In the genomic region with DNA sequence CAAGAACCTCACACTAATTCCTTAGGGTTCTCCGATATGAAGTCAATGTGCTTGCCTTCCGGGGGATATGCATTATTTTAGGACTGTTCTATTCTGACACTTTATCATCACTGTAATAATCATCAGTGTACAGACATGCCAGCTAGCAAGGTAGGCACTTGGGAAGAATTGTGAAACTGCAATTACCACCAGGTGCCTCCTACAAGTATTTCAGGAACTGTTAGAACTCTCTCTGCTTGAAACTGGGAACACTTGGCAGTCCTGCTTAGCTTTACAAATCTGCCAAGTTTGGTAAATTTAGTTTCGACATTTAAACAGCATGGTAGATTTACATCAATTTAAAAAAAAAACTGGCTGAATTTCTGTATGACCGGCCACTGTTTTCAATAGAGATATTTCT, we compare ENCODE assay signal across 29 cellular contexts.
"Had no signal": no experiment of that assay in that cellular context is flagged by ENCODE, and none has a peak within 500 bp of the region (broad histone marks: within the 10 kb centered on the region; RNA-seq: fewer than 3 reads in every experiment).

No MANE protein-coding gene starts in this region.

- DNase-seq: activated CD4-positive, alpha-beta memory T cell treated with anti-CD3 and anti-CD28 coated beads for 36 hours; activated CD4-positive, alpha-beta T cell treated with anti-CD3 and anti-CD28 coated beads for 36 hours; activated CD4-positive, alpha-beta T cell treated with anti-CD3 and anti-CD28 coated beads, Interleukin-2, amount 10 ng/mL, durations not matched to agents 24 days and 14 days; activated CD4-positive, CD25-positive, alpha-beta regulatory T cell; activated CD4-positive, CD25-positive, alpha-beta regulatory T cell treated with anti-CD3 and anti-CD28 coated beads, Interleukin-2, amount 50 U/mL, for 72 hours; activated CD8-positive, alpha-beta memory T cell treated with anti-CD3 and anti-CD28 coated beads, Interleukin-2, amount 10 ng/mL, durations not matched to agents 7 days and 5 days; activated CD8-positive, alpha-beta memory T cell treated with anti-CD3 and anti-CD28 coated beads, Interleukin-2, amount 50 U/mL, for 4 hours; activated CD8-positive, alpha-beta T cell treated with anti-CD3 and anti-CD28 coated beads, Interleukin-2, amount 10 ng/mL, durations not matched to agents 7 days and 5 days; activated effector memory CD4-positive, alpha-beta T cell treated with anti-CD3 and anti-CD28 coated beads, Interleukin-2, amount 50 U/mL, for 16 hours; activated naive CD4-positive, alpha-beta T cell treated with anti-CD3 and anti-CD28 coated beads for 36 hours; activated naive CD8-positive, alpha-beta T cell treated with anti-CD3 and anti-CD28 coated beads, Interleukin-2, amount 10 ng/mL, durations not matched to agents 7 days and 5 days; activated T-cell treated with anti-CD3 and anti-CD28 coated beads, Interleukin-2, amount 50 U/mL, for 1 hour; activated T-cell treated with anti-CD3 and anti-CD28 coated beads, Interleukin-2, amount 50 U/mL, for 48 hours; aorta; cortex of kidney; dermis blood vessel endothelial cell; effector CD8-positive, alpha-beta T cell; esophagus squamous epithelium; foreskin melanocyte; heart right ventricle; T-helper 1 cell; T-helper 17 cell; T1000 had no signal

- H3K36me3 ChIP-seq: breast epithelium, esophagus squamous epithelium, heart right ventricle had no signal

- H3K27me3 ChIP-seq: breast epithelium, esophagus squamous epithelium, gastroesophageal sphincter, heart right ventricle had no signal

- FAIRE-seq: colon, endometrium, endothelial cell of umbilical vein had no signal

- H3K4me3 ChIP-seq: breast epithelium, esophagus squamous epithelium, gastroesophageal sphincter, heart right ventricle had no signal

- ATAC-seq: activated CD4-positive, alpha-beta T cell treated with anti-CD3 and anti-CD28 coated beads for 36 hours; activated CD8-positive, alpha-beta memory T cell treated with anti-CD3 and anti-CD28 coated beads, Interleukin-2, amount 10 ng/mL, durations not matched to agents 7 days and 5 days; activated CD8-positive, alpha-beta T cell treated with anti-CD3 and anti-CD28 coated beads, Interleukin-2, amount 10 ng/mL, durations not matched to agents 7 days and 5 days; gastroesophageal sphincter; heart right ventricle; T-helper 17 cell had no signal

- H3K9me3 ChIP-seq: breast epithelium, esophagus squamous epithelium, gastroesophageal sphincter had no signal

- H3K4me1 ChIP-seq: breast epithelium, esophagus squamous epithelium, gastroesophageal sphincter, heart right ventricle had no signal

- H3K27ac ChIP-seq: breast epithelium, epithelial cell of prostate, esophagus squamous epithelium, gastroesophageal sphincter, heart right ventricle had no signal
